In the genomic region with DNA sequence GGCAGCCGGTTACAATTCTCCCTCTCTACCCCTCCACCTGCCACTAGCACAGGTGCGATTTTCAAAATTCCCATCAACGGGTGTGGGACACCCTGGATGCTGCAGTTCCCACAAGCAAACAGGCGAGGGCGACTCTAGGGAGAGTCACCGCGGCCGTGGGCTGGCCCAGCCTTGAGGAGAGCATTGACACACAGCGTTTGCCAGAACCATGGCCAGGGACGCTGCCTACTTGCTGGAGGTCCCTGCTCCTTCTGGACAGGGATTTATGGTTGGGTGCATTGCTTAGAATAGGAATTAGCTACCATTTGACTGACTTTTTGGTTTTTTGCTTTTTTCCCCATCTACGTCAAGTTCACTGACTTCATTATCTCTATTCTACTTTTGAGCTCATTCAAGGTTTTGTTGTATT, we compare ENCODE assay signal across 8 cellular contexts. TPM values are rescaled to one million over a fixed set of nuclear protein-coding genes. Genes with fewer than 3 reads are reported as not detected.
DNase-seq lines count a peak whose midpoint lies in the region; ATAC-seq and TF ChIP-seq lines count a peak whose summit lies in the region.

No MANE protein-coding gene starts in this region.

- H3K27ac ChIP-seq in effector memory CD4-positive, alpha-beta T cell (ENCODE audit: insufficient read depth, low read length, poor library complexity, severe bottlenecking): no peak overlapping the region
- peak overlapping the region; percentile 68 to 72 for H3K27ac ChIP-seq in mucosa of rectum (ENCODE audit: low read depth in 2 of 2, low read length in 2 of 2)

- no peak overlapping the region for H3K9ac ChIP-seq in mucosa of rectum (ENCODE audit: low read depth in 1 of 2, low read length in 2 of 2)

- H3K9me3 ChIP-seq in effector memory CD4-positive, alpha-beta T cell (ENCODE audit: control insufficient read depth, low read length): peaks cover 5% of the 10 kb centered on the region
- no peaks in the 10 kb centered on the region for H3K9me3 ChIP-seq in mucosa of rectum (ENCODE audit: control insufficient read depth in 2 of 2, low read length in 2 of 2)

- CTCF ChIA-PET in AG04449 (lab: Yijun Ruan, JAX): interaction anchor here (0.7 to 8.6 kb wide), 19 partner anchors 9 to 215 kb away, joined by 3 to 114 read pairs (median 4); no protein-coding TSS in a partner anchor

- peak; percentile 87 for TF ChIP-seq CTCF in AG04449 (IDR thresholded peaks at IDR 0.05; ENCODE audit: insufficient read depth, low read length, missing control alignments)

- no peaks in the 10 kb centered on the region for H3K4me1 ChIP-seq in effector memory CD4-positive, alpha-beta T cell (ENCODE audit: control insufficient read depth, insufficient read depth, low read length, poor library complexity, severe bottlenecking)
- peaks cover 3 to 16% of the 10 kb centered on the region in 2 donors for H3K4me1 ChIP-seq in mucosa of rectum (ENCODE audit: control insufficient read depth in 2 of 2, insufficient read depth in 2 of 2, low read length in 2 of 2)

- DNase-seq in AG04449 (ENCODE audit: low read depth, low spot score) (no peak), GM19238 (ENCODE audit: insufficient read length, low spot score) (peak; percentile 49), NCI-H460 (ENCODE audit: extremely low read depth, low read depth) (peak; percentile 67)
- peak; percentile 68 to 74 for DNase-seq in activated CD4-positive, alpha-beta T cell treated with anti-CD3 and anti-CD28 coated beads, Interleukin-2, amount 50 U/mL, for 48 hours
- DNase-seq in effector memory CD4-positive, alpha-beta T cell: peak; percentile 9 to 36 (median 9)
- DNase-seq in stimulated activated naive CD8-positive, alpha-beta T cell treated with anti-CD3 and anti-CD28 coated beads, Interleukin-15, Interleukin-2, amounts not matched to agents 100 U/mL and 50 U/mL, for 24 hours: peak; percentile 72

- H3K36me3 ChIP-seq in effector memory CD4-positive, alpha-beta T cell (ENCODE audit: control insufficient read depth, insufficient read depth, low read length): no peaks in the 10 kb centered on the region
- no peaks in the 10 kb centered on the region for H3K36me3 ChIP-seq in mucosa of rectum (ENCODE audit: control insufficient read depth in 2 of 2, insufficient read depth in 2 of 2, low read length in 2 of 2)

- H3K27me3 ChIP-seq in effector memory CD4-positive, alpha-beta T cell (replicated peaks; ENCODE audit: control insufficient read depth, insufficient read depth, low read length, poor library complexity, severe bottlenecking): no peaks in the 10 kb centered on the region
- H3K27me3 ChIP-seq in mucosa of rectum (ENCODE audit: control insufficient read depth in 2 of 2, insufficient read depth in 2 of 2, low read length in 2 of 2): no peaks in the 10 kb centered on the region

- POLR2A ChIA-PET in AG04449 (lab: Yijun Ruan, JAX): no interaction called here

- peak; percentile 89 for ATAC-seq in stimulated activated naive CD8-positive, alpha-beta T cell treated with anti-CD3 and anti-CD28 coated beads, Interleukin-15, Interleukin-2, amounts not matched to agents 100 U/mL and 50 U/mL, for 24 hours
- ATAC-seq in HG03159 (IDR thresholded peaks at IDR 0.05; ENCODE audit: unreplicated experiment): no peak

- no peak overlapping the region for H3K4me3 ChIP-seq in AG04449 (ENCODE audit: low read depth, low read length)
- no peak overlapping the region for H3K4me3 ChIP-seq in effector memory CD4-positive, alpha-beta T cell (ENCODE audit: insufficient read depth, low read depth, low read length, poor library complexity, severe bottlenecking)
- H3K4me3 ChIP-seq in mucosa of rectum (ENCODE audit: low read length in 2 of 2): no peak overlapping the region

RNA-seq across cellular contexts. Expression of a gene that starts 19.0 kb away (rescaled TPM):
- total RNA-seq in NCI-H460 (2014; rRNA removed; shearing (Covaris generic)): 24.9 and 25.3 TPM in 2 replicates
- 34.8 and 38.9 TPM in 2 replicates for polyA plus RNA-seq in NCI-H460 (2014; cell fraction: nucleus; rRNA removed)

RNA-seq across cellular contexts. Expression of a gene that starts 30.6 kb away (rescaled TPM):
- 4.3 and 5.1 TPM in 2 replicates for total RNA-seq in NCI-H460 (2014; rRNA removed; shearing (Covaris generic))
- 11.7 and 38.5 TPM in 2 replicates for polyA plus RNA-seq in NCI-H460 (2014; cell fraction: nucleus; rRNA removed)

RNA-seq across cellular contexts. Expression of a gene that starts 41.7 kb away (rescaled TPM):
- total RNA-seq in NCI-H460 (2014; rRNA removed; shearing (Covaris generic)): 1.0 and 1.7 TPM in 2 replicates
- 1.7 and 2.6 TPM in 2 replicates for polyA plus RNA-seq in NCI-H460 (2014; cell fraction: nucleus; rRNA removed)

RNA-seq across cellular contexts. Expression of a gene that starts 49.2 kb away (rescaled TPM):
- total RNA-seq in NCI-H460 (2014; rRNA removed; shearing (Covaris generic)): 0.55 TPM in 1 of 2 replicates, not detected in the other
- not detected in 2 replicates for polyA plus RNA-seq in NCI-H460 (2014; cell fraction: nucleus; rRNA removed)
